13 cellular contexts compared by ENCODE assay signal in the genomic region with DNA sequence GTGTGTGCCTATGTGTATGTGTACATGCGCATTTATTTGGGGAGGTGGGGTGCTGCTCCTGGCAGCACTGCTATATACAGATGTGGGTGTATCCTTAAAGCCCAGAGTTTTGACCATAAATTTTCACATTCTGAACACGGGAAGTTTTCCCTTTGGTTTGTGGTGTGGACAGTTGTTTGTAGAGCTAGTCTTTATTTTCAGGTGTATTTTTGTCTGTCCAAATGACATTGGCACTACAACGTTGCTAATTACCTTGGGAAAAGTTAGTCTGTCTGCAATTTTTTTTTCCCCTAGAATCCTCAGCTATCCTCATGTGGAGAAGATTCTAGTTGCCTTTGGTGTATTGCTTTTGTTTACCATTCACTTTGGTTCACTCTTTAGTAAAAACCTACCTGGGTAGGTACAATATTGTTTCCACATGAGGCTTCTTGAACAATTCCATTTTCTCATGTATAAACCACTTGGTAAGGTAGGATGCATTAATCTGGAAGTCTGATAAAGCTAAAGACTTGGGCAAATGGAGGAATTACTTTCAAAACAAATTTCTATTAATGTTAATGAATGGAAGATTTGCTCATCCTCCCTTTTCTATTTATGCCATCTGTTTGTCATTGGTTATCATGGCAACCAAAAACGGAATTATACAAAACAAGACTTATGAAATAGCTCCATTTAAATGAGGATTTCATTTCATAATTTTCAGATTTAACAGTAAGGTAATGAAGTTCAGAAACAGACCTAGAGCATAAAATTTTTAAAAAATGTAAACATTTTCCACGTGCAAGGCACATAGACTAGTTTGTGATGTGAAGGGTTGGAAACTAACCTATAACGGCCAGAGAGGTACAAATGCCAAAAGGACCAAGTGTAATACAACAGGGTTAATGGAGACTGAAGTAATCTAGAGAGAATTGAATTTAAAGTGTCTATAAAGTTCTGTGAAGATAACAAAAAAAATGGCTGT. TPM values are rescaled to one million over a fixed set of nuclear protein-coding genes. Genes with fewer than 3 reads are reported as not detected.
DNase-seq lines count a peak whose midpoint lies in the region; ATAC-seq and TF ChIP-seq lines count a peak whose summit lies in the region.
"Had no signal": no experiment of that assay in that cellular context is flagged by ENCODE, and none has a peak within 500 bp of the region (broad histone marks: within the 10 kb centered on the region; RNA-seq: fewer than 3 reads in every experiment).

No MANE protein-coding gene starts in this region.

- CTCF ChIA-PET in CD4-positive, alpha-beta memory T cell (lab: Charles Lee; ENCODE audit: partially characterized antibody), result interaction anchor here (1.4 kb wide), 1 partner anchor 32 kb away, joined by 4 read pairs; no protein-coding TSS in a partner anchor

- peak overlapping the region; percentile 12 for H3K4me3 ChIP-seq in AG09309 (ENCODE audit: control insufficient read depth, low read depth, low read length)
- H3K4me3 ChIP-seq in epithelial cell of esophagus (ENCODE audit: low read length), result no peak overlapping the region
- no peak overlapping the region for H3K4me3 ChIP-seq in neural progenitor cell
- no peak overlapping the region for H3K4me3 ChIP-seq in CD4-positive, alpha-beta memory T cell (ENCODE audit: low read length in 2 of 2)
- H3K4me3 ChIP-seq: BLaER1 treated with 17β-estradiol and CSF1 and Interleukin-3, amounts not matched to agents 10 nM and 100 nM; colonic mucosa had no signal

- H3K27ac Mint-ChIP-seq in neural progenitor cell, result no peak overlapping the region
- H3K27ac Mint-ChIP-seq in CD4-positive, alpha-beta memory T cell, result no peak overlapping the region

- intact Hi-C loops in CD4-positive, alpha-beta memory T cell (cut with micrococcal nuclease), result no loop called here

- no peaks in the 10 kb centered on the region for H3K27me3 ChIP-seq in neural progenitor cell
- peaks cover 8% of the 10 kb centered on the region for H3K27me3 ChIP-seq in CD4-positive, alpha-beta memory T cell (ENCODE audit: insufficient read depth, low read length)
- H3K27me3 ChIP-seq: colonic mucosa, upper lobe of left lung had no signal

- no peaks in the 10 kb centered on the region for H3K36me3 ChIP-seq in neural progenitor cell
- H3K36me3 ChIP-seq in CD4-positive, alpha-beta memory T cell (ENCODE audit: insufficient read depth, low read length), result no peaks in the 10 kb centered on the region
- H3K36me3 ChIP-seq: BLaER1 treated with 17β-estradiol and CSF1 and Interleukin-3, amounts not matched to agents 10 nM and 100 nM; colonic mucosa had no signal

- POLR2A ChIA-PET in CD4-positive, alpha-beta memory T cell (lab: Charles Lee; ENCODE audit: partially characterized antibody), result no interaction called here

- peaks cover 16% of the 10 kb centered on the region for H3K36me3 Mint-ChIP-seq in neural progenitor cell
- no peaks in the 10 kb centered on the region for H3K36me3 Mint-ChIP-seq in CD4-positive, alpha-beta memory T cell

- peaks cover 3% of the 10 kb centered on the region for H3K27me3 Mint-ChIP-seq in neural progenitor cell (ENCODE audit: insufficient read depth, low read depth)
- H3K27me3 Mint-ChIP-seq in CD4-positive, alpha-beta memory T cell, result peaks cover 36 to 41% of the 10 kb centered on the region in 2 donors

- H2AFZ ChIP-seq in neural progenitor cell (replicated peaks), result no peak overlapping the region

- H3K4me1 Mint-ChIP-seq in neural progenitor cell, result peaks cover 38% of the 10 kb centered on the region
- peaks cover 7 to 18% (median 8%) of the 10 kb centered on the region in 4 donors for H3K4me1 Mint-ChIP-seq in CD4-positive, alpha-beta memory T cell

- peaks cover 10% of the 10 kb centered on the region for H3K4me1 ChIP-seq in neural progenitor cell
- peaks cover 7% of the 10 kb centered on the region for H3K4me1 ChIP-seq in CD4-positive, alpha-beta memory T cell (ENCODE audit: insufficient read depth, low read length)
- H3K4me1 ChIP-seq: colonic mucosa had no signal

- no peak overlapping the region for H3K9ac ChIP-seq in neural progenitor cell
- H3K9ac ChIP-seq: BLaER1 treated with 17β-estradiol and CSF1 and Interleukin-3, amounts not matched to agents 10 nM and 100 nM had no signal

- no peaks in the 10 kb centered on the region for H3K9me3 ChIP-seq in neural progenitor cell (ENCODE audit: low read depth)
- no peaks in the 10 kb centered on the region for H3K9me3 ChIP-seq in CD4-positive, alpha-beta memory T cell (ENCODE audit: control insufficient read depth in 1 of 2, low read length in 2 of 2)
- H3K9me3 ChIP-seq: BLaER1 treated with 17β-estradiol and CSF1 and Interleukin-3, amounts not matched to agents 10 nM and 100 nM; colonic mucosa; upper lobe of left lung had no signal

- ATAC-seq in HG03354 (IDR thresholded peaks at IDR 0.05; ENCODE audit: poor library complexity, severe bottlenecking, unreplicated experiment), result no peak

- DNase-seq in AG09309 (ENCODE audit: low read depth) (peak; percentile 63), epithelial cell of esophagus (ENCODE audit: low read depth) (peak; percentile 29), neural progenitor cell (ENCODE audit: low spot score) (no peak), medulla oblongata (ENCODE audit: extremely low spot score) (no peak), HPDE6-E6E7 (ENCODE audit: extremely low spot score) (no peak)
- DNase-seq in CD4-positive, alpha-beta memory T cell, result no peak
- DNase-seq: colonic mucosa, NCI-H1694, upper lobe of left lung had no signal

- H3K4me2 ChIP-seq in neural progenitor cell, result peak overlapping the region; percentile 92

- TF ChIP-seq CTCF in AG09309 (IDR thresholded peaks at IDR 0.05; ENCODE audit: control insufficient read depth, insufficient read depth, low read depth, low read length, missing control alignments), result no peak
- no peak for TF ChIP-seq CTCF in epithelial cell of esophagus (IDR thresholded peaks at IDR 0.05; ENCODE audit: insufficient read depth, low read depth, low read length, missing control alignments)
- TF ChIP-seq CTCF in neural progenitor cell (IDR thresholded peaks at IDR 0.05), result no peak

- H3F3A ChIP-seq in neural progenitor cell (ENCODE audit: low read depth), result peaks cover 16% of the 10 kb centered on the region

- no peak overlapping the region for H3K27ac ChIP-seq in neural progenitor cell
- no peak overlapping the region for H3K27ac ChIP-seq in CD4-positive, alpha-beta memory T cell (ENCODE audit: low read depth, low read length)
- H3K27ac ChIP-seq: BLaER1 treated with 17β-estradiol and CSF1 and Interleukin-3, amounts not matched to agents 10 nM and 100 nM; colonic mucosa; HL-60 had no signal

- no peak overlapping the region for H3K4me3 Mint-ChIP-seq in neural progenitor cell
- no peak overlapping the region for H3K4me3 Mint-ChIP-seq in CD4-positive, alpha-beta memory T cell

- H4K20me1 ChIP-seq in neural progenitor cell (ENCODE audit: low read depth), result peaks cover 24% of the 10 kb centered on the region

- H3K79me2 ChIP-seq in neural progenitor cell (ENCODE audit: low read depth), result peaks cover 32% of the 10 kb centered on the region

- H3K9me3 Mint-ChIP-seq in neural progenitor cell, result no peaks in the 10 kb centered on the region
- H3K9me3 Mint-ChIP-seq in CD4-positive, alpha-beta memory T cell, result peaks cover 0 to 3% (median 0%) of the 10 kb centered on the region in 8 donors

TF ChIP-seq in PFSK-1, 5 proteins besides CTCF, POLR2A, EP300 and RAD21:
- no peak for TF ChIP-seq FOXP2 (optimal IDR thresholded peaks at IDR 0.05; ENCODE audit: borderline replicate concordance, extremely low read depth, extremely low read length, insufficient read depth)
- TF ChIP-seq, protein P1, sequence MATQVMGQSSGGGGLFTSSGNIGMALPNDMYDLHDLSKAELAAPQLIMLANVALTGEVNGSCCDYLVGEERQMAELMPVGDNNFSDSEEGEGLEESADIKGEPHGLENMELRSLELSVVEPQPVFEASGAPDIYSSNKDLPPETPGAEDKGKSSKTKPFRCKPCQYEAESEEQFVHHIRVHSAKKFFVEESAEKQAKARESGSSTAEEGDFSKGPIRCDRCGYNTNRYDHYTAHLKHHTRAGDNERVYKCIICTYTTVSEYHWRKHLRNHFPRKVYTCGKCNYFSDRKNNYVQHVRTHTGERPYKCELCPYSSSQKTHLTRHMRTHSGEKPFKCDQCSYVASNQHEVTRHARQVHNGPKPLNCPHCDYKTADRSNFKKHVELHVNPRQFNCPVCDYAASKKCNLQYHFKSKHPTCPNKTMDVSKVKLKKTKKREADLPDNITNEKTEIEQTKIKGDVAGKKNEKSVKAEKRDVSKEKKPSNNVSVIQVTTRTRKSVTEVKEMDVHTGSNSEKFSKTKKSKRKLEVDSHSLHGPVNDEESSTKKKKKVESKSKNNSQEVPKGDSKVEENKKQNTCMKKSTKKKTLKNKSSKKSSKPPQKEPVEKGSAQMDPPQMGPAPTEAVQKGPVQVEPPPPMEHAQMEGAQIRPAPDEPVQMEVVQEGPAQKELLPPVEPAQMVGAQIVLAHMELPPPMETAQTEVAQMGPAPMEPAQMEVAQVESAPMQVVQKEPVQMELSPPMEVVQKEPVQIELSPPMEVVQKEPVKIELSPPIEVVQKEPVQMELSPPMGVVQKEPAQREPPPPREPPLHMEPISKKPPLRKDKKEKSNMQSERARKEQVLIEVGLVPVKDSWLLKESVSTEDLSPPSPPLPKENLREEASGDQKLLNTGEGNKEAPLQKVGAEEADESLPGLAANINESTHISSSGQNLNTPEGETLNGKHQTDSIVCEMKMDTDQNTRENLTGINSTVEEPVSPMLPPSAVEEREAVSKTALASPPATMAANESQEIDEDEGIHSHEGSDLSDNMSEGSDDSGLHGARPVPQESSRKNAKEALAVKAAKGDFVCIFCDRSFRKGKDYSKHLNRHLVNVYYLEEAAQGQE (IDR thresholded peaks at IDR 0.05; ENCODE audit: insufficient read depth in 1 of 2, low read depth in 2 of 2, low read length in 2 of 2), result no peak
- TF ChIP-seq TAF1 (IDR thresholded peaks at IDR 0.05; ENCODE audit: borderline replicate concordance, insufficient read depth, low read length), result peak; percentile 15; the same call in 1 of the 2 replicates

RNA-seq across cellular contexts. Expression of gene CCN2, which starts 3.9 kb away (rescaled TPM):
- 119 TPM for polyA plus RNA-seq in PFSK-1 (2012; ENCODE audit: insufficient read length, low read depth)
- 46.7 and 54.5 TPM in 2 replicates for total RNA-seq in neural progenitor cell (ENCODE audit: low replicate concordance)
- not detected for total RNA-seq in CD4-positive, alpha-beta memory T cell
- not detected for polyA plus RNA-seq in CD4-positive, alpha-beta memory T cell

Comparison
In these comparisons a context has a peak if more than half of its experiments do, and no peak if none do; other contexts are left out.
1. DNase-seq: peak in AG09309 (single experiment) and epithelial cell of esophagus (single experiment); none in neural progenitor cell (single experiment), medulla oblongata (single experiment), HPDE6-E6E7 (single experiment) and CD4-positive, alpha-beta memory T cell (0 of 5).
2. RNA of gene CCN2, which starts 3.9 kb away (total RNA-seq): 46.7 to 54.5 TPM in neural progenitor cell; not detected in CD4-positive, alpha-beta memory T cell; every median in the first group is over 10 times any median in the second.